ENCODE assay signal across 31 cellular contexts in the genomic region with DNA sequence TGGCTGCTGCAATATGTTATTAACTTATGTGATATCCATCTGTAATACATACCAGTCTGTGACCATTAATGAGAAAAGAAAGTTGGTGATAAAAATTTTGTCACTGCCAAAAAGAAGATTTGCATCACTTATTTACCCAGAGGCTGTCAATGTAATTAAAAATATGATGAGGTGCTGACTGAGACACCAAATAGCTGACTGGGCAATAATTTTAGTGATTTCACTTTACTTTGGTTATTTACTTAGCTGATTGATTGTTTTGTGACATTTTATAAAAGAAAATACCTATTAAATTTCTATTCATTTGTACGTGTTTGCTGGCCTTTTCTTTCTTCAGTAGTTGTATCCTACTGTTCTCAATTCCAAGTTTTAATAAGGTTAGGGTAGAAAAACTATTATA.
"Had no signal": no experiment of that assay in that cellular context is flagged by ENCODE, and none has a peak within 500 bp of the region (broad histone marks: within the 10 kb centered on the region; RNA-seq: fewer than 3 reads in every experiment).

No MANE protein-coding gene starts in this region.

- H3K9ac ChIP-seq: neural progenitor cell, parathyroid adenoma had no signal

- ATAC-seq: natural killer cell; psoas muscle; right cardiac atrium; sciatic nerve; stimulated activated memory B cell treated with anti-CD40 and anti-IgM and Interleukin-4, amounts not matched to agents 10 μg/mL and 1 μg/mL and 100 μg/mL, for 72 hours; stimulated activated naive CD8-positive, alpha-beta T cell treated with anti-CD3 and anti-CD28 coated beads, Interleukin-15, amount 100 ng/mL, for 72 hours; stimulated activated naive CD8-positive, alpha-beta T cell treated with anti-CD3 and anti-CD28 coated beads, Interleukin-15, Interleukin-2, amounts not matched to agents 100 U/mL and 50 U/mL, for 24 hours; upper lobe of right lung had no signal

- H3K4me1 Mint-ChIP-seq: natural killer cell; nephron; neural progenitor cell; stimulated activated naive CD8-positive, alpha-beta T cell treated with anti-CD3 and anti-CD28 coated beads, Interleukin-15, amount 100 ng/mL, for 72 hours had no signal

- DNase-seq: natural killer cell; occipital lobe; ovary; posterior cingulate gyrus; psoas muscle; right cardiac atrium; spleen; stimulated activated CD4-positive, alpha-beta T cell treated with anti-CD3 and anti-CD28 coated beads, Interleukin-12 subunit alpha, Interleukin-12 subunit beta, amount 100 ng/mL, for 4 hours; stimulated activated CD4-positive, alpha-beta T cell treated with anti-CD3 and anti-CD28 coated beads, Interleukin-1b, Interleukin-23, amount 100 ng/mL, for 48 hours; stimulated activated CD4-positive, alpha-beta T cell treated with anti-CD3 and anti-CD28 coated beads, Interleukin-4, amount 100 ng/mL, for 1 hour; stimulated activated CD4-positive, alpha-beta T cell treated with anti-CD3 and anti-CD28 coated beads, Interleukin-4, amount 100 ng/mL, for 4 hours; stimulated activated CD8-positive, alpha-beta memory T cell treated with anti-CD3 and anti-CD28 coated beads, Interleukin-4, amount 100 ng/mL, for 48 hours; stimulated activated naive CD4-positive, alpha-beta T cell; stimulated activated naive CD8-positive, alpha-beta T cell treated with anti-CD3 and anti-CD28 coated beads, Interleukin-15, amount 100 ng/mL, for 72 hours; stimulated activated naive CD8-positive, alpha-beta T cell treated with anti-CD3 and anti-CD28 coated beads, Interleukin-15, Interleukin-2, amounts not matched to agents 100 U/mL and 50 U/mL, for 24 hours; substantia nigra; testis; tibial artery; transverse colon; upper lobe of right lung; uterus had no signal

- H3K4me3 Mint-ChIP-seq: natural killer cell; nephron; neural progenitor cell; stimulated activated memory B cell treated with anti-CD40 and anti-IgM and Interleukin-4, amounts not matched to agents 10 μg/mL and 1 μg/mL and 100 μg/mL, for 72 hours; stimulated activated naive CD8-positive, alpha-beta T cell treated with anti-CD3 and anti-CD28 coated beads, Interleukin-15, amount 100 ng/mL, for 72 hours; type B pancreatic cell had no signal

- H3K4me2 ChIP-seq: neural progenitor cell, smooth muscle cell had no signal

- H3K79me2 ChIP-seq: parathyroid adenoma had no signal

- H3K27ac ChIP-seq: neural progenitor cell, ovary, parathyroid adenoma, psoas muscle, skin epidermis, spleen, suprapubic skin, testis, tibial artery, transverse colon, upper lobe of right lung, uterus had no signal

- H3K27me3 ChIP-seq: neural progenitor cell, ovary, spleen, suprapubic skin, testis, tibial artery, transverse colon, upper lobe of right lung, uterus had no signal

- H3K9me3 Mint-ChIP-seq: nephron; neural progenitor cell; stimulated activated memory B cell treated with anti-CD40 and anti-IgM and Interleukin-4, amounts not matched to agents 10 μg/mL and 1 μg/mL and 100 μg/mL, for 72 hours; stimulated activated naive CD8-positive, alpha-beta T cell treated with anti-CD3 and anti-CD28 coated beads, Interleukin-15, amount 100 ng/mL, for 72 hours; type B pancreatic cell had no signal

- H3K36me3 ChIP-seq: neural progenitor cell, ovary, spleen, suprapubic skin, tibial artery, transverse colon, upper lobe of right lung, uterus had no signal

- H2AFZ ChIP-seq: neural progenitor cell, parathyroid adenoma had no signal

- H3K27me3 Mint-ChIP-seq: stimulated activated memory B cell treated with anti-CD40 and anti-IgM and Interleukin-4, amounts not matched to agents 10 μg/mL and 1 μg/mL and 100 μg/mL, for 72 hours; stimulated activated naive CD8-positive, alpha-beta T cell treated with anti-CD3 and anti-CD28 coated beads, Interleukin-15, amount 100 ng/mL, for 72 hours had no signal

- H3K4me3 ChIP-seq: neural progenitor cell, ovary, psoas muscle, skin epidermis, smooth muscle cell, spleen, suprapubic skin, testis, tibial artery, transverse colon, upper lobe of right lung, uterus had no signal

- H3K36me3 Mint-ChIP-seq: natural killer cell; neural progenitor cell; stimulated activated memory B cell treated with anti-CD40 and anti-IgM and Interleukin-4, amounts not matched to agents 10 μg/mL and 1 μg/mL and 100 μg/mL, for 72 hours; type B pancreatic cell had no signal

- H3K4me1 ChIP-seq: neural progenitor cell, parathyroid adenoma, psoas muscle, suprapubic skin, testis, transverse colon, uterus had no signal

- H3K9me3 ChIP-seq: ovary, psoas muscle, spleen, suprapubic skin, testis, tibial artery, transverse colon, upper lobe of right lung, uterus had no signal

- H3K27ac Mint-ChIP-seq: natural killer cell; nephron; neural progenitor cell; progenitor cell of endocrine pancreas; stimulated activated memory B cell treated with anti-CD40 and anti-IgM and Interleukin-4, amounts not matched to agents 10 μg/mL and 1 μg/mL and 100 μg/mL, for 72 hours; stimulated activated naive CD8-positive, alpha-beta T cell treated with anti-CD3 and anti-CD28 coated beads, Interleukin-15, amount 100 ng/mL, for 72 hours; type B pancreatic cell had no signal
